ENCODE assay signal across 26 cellular contexts in genomic region chr6:79874531-79875132, GRCh38.
A peak's percentile ranks its signal among the peaks of the same experiment; 100 is the strongest.
DNase-seq lines count a peak whose midpoint lies in the region; ATAC-seq and TF ChIP-seq lines count a peak whose summit lies in the region.
"Had no signal": no experiment of that assay in that cellular context is flagged by ENCODE, and none has a peak within 500 bp of the region (broad histone marks: within the 10 kb centered on the region; RNA-seq: fewer than 3 reads in every experiment).

No MANE protein-coding gene starts in this region.

- H3K27ac ChIP-seq in breast epithelium (no peak overlapping the region), epithelial cell of prostate (peak overlapping the region; percentile 88)
- H3K27ac ChIP-seq: 22Rv1, tibial nerve had no signal

- H3K4me1 Mint-ChIP-seq in MCF 10A (ENCODE audit: insufficient read depth, unreplicated experiment), result peaks cover 41% of the 10 kb centered on the region

- H3K27ac Mint-ChIP-seq in MCF 10A (ENCODE audit: low read depth, unreplicated experiment), result no peak overlapping the region
- H3K27ac Mint-ChIP-seq: activated naive CD4-positive, alpha-beta T cell treated with anti-CD3 and anti-CD28 coated beads, Interleukin-2, amount 10 ng/mL, durations not matched to agents 7 days and 5 days; activated T-cell treated with anti-CD3 and anti-CD28 coated beads, Interleukin-2, amount 50 U/mL, for 72 hours; stimulated activated naive CD8-positive, alpha-beta T cell treated with anti-CD3 and anti-CD28 coated beads, Interleukin-15, amount 100 ng/mL, for 72 hours; T-helper 1 cell treated with Interleukin-12 subunit alpha and Interleukin-12 subunit beta and Interleukin-4 antibody, amounts not matched to agents 30 μg/mL and 1 μg/mL, for 36 hours had no signal

- no peak for ATAC-seq in GM18498 (IDR thresholded peaks at IDR 0.05; ENCODE audit: unreplicated experiment)
- ATAC-seq: activated T-cell treated with anti-CD3 and anti-CD28 coated beads, Interleukin-2, amount 50 U/mL, for 72 hours; stimulated activated naive CD8-positive, alpha-beta T cell treated with anti-CD3 and anti-CD28 coated beads, Interleukin-15, amount 100 ng/mL, for 72 hours had no signal

- peak; percentile 64 for DNase-seq in MCF 10A (ENCODE audit: unreplicated experiment)
- no peak for DNase-seq in breast epithelium (ENCODE audit: low spot score in 2 of 2)
- peak; percentile 86 for DNase-seq in SIG-M5 treated with dmso at 0.1 percent for 504 hours (lab: John Stamatoyannopoulos, UW; ENCODE audit: unreplicated experiment)
- no peak for DNase-seq in epithelial cell of prostate (ENCODE audit: low read depth, low spot score)
- DNase-seq in dedifferentiated amniotic fluid mesenchymal stem cell (ENCODE audit: extremely low spot score), result no peak
- no peak for DNase-seq in GM20000 (ENCODE audit: low spot score)
- no peak for DNase-seq in posterior vena cava (ENCODE audit: low spot score)
- DNase-seq: activated CD4-positive, alpha-beta T cell treated with anti-CD3 and anti-CD28 coated beads for 48 hours; activated naive CD4-positive, alpha-beta T cell treated with anti-CD3 and anti-CD28 coated beads, Interleukin-2, amount 10 ng/mL, durations not matched to agents 7 days and 5 days; activated T-cell treated with anti-CD3 and anti-CD28 coated beads, Interleukin-2, amount 50 U/mL, for 72 hours; anterior cingulate cortex; central memory CD4-positive, alpha-beta T cell; DMS79 treated with DMSO at 0.1 percent for 48 hours; hippocampal formation; islet precursor cell; NCI-H1436; NCI-H524; occipital lobe; Right ventricle myocardium superior; stimulated activated CD4-positive, alpha-beta T cell treated with anti-CD3 and anti-CD28 coated beads, Interleukin-4, amount 100 ng/mL, for 4 hours; stimulated activated naive CD8-positive, alpha-beta T cell treated with anti-CD3 and anti-CD28 coated beads, Interleukin-15, amount 100 ng/mL, for 72 hours had no signal

- no peaks in the 10 kb centered on the region for H3K27me3 ChIP-seq in breast epithelium
- H3K27me3 ChIP-seq: tibial nerve had no signal

- H3K4me3 ChIP-seq in breast epithelium, result no peak overlapping the region
- H3K4me3 ChIP-seq: lung, tibial nerve had no signal

- POLR2A ChIA-PET in MCF 10A (lab: Yijun Ruan, JAX), result interaction anchor here (0.8 to 3.9 kb wide), 4 partner anchors 71 to 232 kb away, joined by 3 to 23 read pairs (median 7); partner anchors contain the start of gene BCKDHB

- H3K36me3 ChIP-seq in breast epithelium, result no peaks in the 10 kb centered on the region
- H3K36me3 ChIP-seq: tibial nerve had no signal

- no TSS peak for BruUV-seq in MCF 10A (replicated peaks; lab: Mats Ljungman, UMichigan)

- no peaks in the 10 kb centered on the region for H3K4me1 ChIP-seq in breast epithelium
- H3K4me1 ChIP-seq: tibial nerve had no signal

- CTCF ChIA-PET in MCF 10A (lab: Yijun Ruan, JAX), result interaction anchor here (0.6 to 1.6 kb wide), 8 partner anchors 9 to 1001 kb away, joined by 3 to 5 read pairs (median 4); no protein-coding TSS in a partner anchor

- TF ChIP-seq CTCF in MCF 10A (IDR thresholded peaks at IDR 0.05; ENCODE audit: unreplicated experiment) (no peak), breast epithelium (IDR thresholded peaks at IDR 0.05) (no peak), GM20000 (IDR thresholded peaks at IDR 0.05; ENCODE audit: extremely low read depth, missing control alignments) (no peak)

- H3K36me3 Mint-ChIP-seq in MCF 10A (ENCODE audit: insufficient read depth, unreplicated experiment), result no peaks in the 10 kb centered on the region
- H3K36me3 Mint-ChIP-seq: activated naive CD4-positive, alpha-beta T cell treated with anti-CD3 and anti-CD28 coated beads, Interleukin-2, amount 10 ng/mL, durations not matched to agents 7 days and 5 days had no signal

- intact Hi-C loops in MCF 10A (cut with micrococcal nuclease), result no loop called here
- intact Hi-C loops in breast epithelium (cut with DNase I; ENCODE audit: low total_unique reads), result no loop called here
- intact Hi-C loops in posterior vena cava (cut with DNase I), result no loop called here

- H3K27me3 Mint-ChIP-seq in MCF 10A (ENCODE audit: insufficient read depth, unreplicated experiment), result no peaks in the 10 kb centered on the region

- H3K9me3 ChIP-seq in breast epithelium, result no peaks in the 10 kb centered on the region

- H3K4me3 Mint-ChIP-seq in MCF 10A (ENCODE audit: unreplicated experiment), result no peak overlapping the region
- H3K4me3 Mint-ChIP-seq: activated naive CD4-positive, alpha-beta T cell treated with anti-CD3 and anti-CD28 coated beads, Interleukin-2, amount 10 ng/mL, durations not matched to agents 7 days and 5 days; activated T-cell treated with anti-CD3 and anti-CD28 coated beads, Interleukin-2, amount 50 U/mL, for 72 hours; stimulated activated naive CD8-positive, alpha-beta T cell treated with anti-CD3 and anti-CD28 coated beads, Interleukin-15, amount 100 ng/mL, for 72 hours; T-helper 1 cell treated with Interleukin-12 subunit alpha and Interleukin-12 subunit beta and Interleukin-4 antibody, amounts not matched to agents 30 μg/mL and 1 μg/mL, for 36 hours had no signal

- TF ChIP-seq POLR2A in breast epithelium (IDR thresholded peaks at IDR 0.05), result no peak

- no peaks in the 10 kb centered on the region for H3K9me3 Mint-ChIP-seq in MCF 10A (ENCODE audit: unreplicated experiment)
- H3K9me3 Mint-ChIP-seq: activated naive CD4-positive, alpha-beta T cell treated with anti-CD3 and anti-CD28 coated beads, Interleukin-2, amount 10 ng/mL, durations not matched to agents 7 days and 5 days; stimulated activated naive CD8-positive, alpha-beta T cell treated with anti-CD3 and anti-CD28 coated beads, Interleukin-15, amount 100 ng/mL, for 72 hours; T-helper 1 cell treated with Interleukin-12 subunit alpha and Interleukin-12 subunit beta and Interleukin-4 antibody, amounts not matched to agents 30 μg/mL and 1 μg/mL, for 36 hours had no signal

Comparison
In these comparisons a context has a peak if more than half of its experiments do, and no peak if none do; other contexts are left out.
1. DNase-seq: peak in MCF 10A (single experiment) and SIG-M5 treated with dmso at 0.1 percent for 504 hours (single experiment); none in breast epithelium (0 of 2), epithelial cell of prostate (single experiment), dedifferentiated amniotic fluid mesenchymal stem cell (single experiment), GM20000 (single experiment) and posterior vena cava (single experiment).